Comparison of ENCODE assay signal across 1 cellular context in genomic region chr3:128481438-128481942, GRCh38.
TF ChIP-seq lines count a peak whose summit lies in the region.

No MANE protein-coding gene starts in this region.

TF ChIP-seq in GM23338, 12 proteins besides CTCF, POLR2A, EP300 and RAD21:
- TF ChIP-seq EZH2phosphoT487 (IDR thresholded peaks at IDR 0.05; ENCODE audit: unreplicated experiment) (no peak), ZNF114 (CRISPR knock-in tag; IDR thresholded peaks at IDR 0.05) (no peak), JUNB (IDR thresholded peaks at IDR 0.05; ENCODE audit: unreplicated experiment) (no peak), REST (IDR thresholded peaks at IDR 0.05; ENCODE audit: unreplicated experiment) (no peak), ETS1 (IDR thresholded peaks at IDR 0.05) (no peak), ZNF331 (CRISPR knock-in tag; IDR thresholded peaks at IDR 0.05; ENCODE audit: low read depth) (no peak), NANOG (IDR thresholded peaks at IDR 0.05; ENCODE audit: borderline replicate concordance) (no peak), ZNF462 (CRISPR knock-in tag; IDR thresholded peaks at IDR 0.05) (no peak), EZH2 (IDR thresholded peaks at IDR 0.05; ENCODE audit: low read depth, unreplicated experiment) (no peak)
